18 cellular contexts compared by ENCODE assay signal in the genomic region with DNA sequence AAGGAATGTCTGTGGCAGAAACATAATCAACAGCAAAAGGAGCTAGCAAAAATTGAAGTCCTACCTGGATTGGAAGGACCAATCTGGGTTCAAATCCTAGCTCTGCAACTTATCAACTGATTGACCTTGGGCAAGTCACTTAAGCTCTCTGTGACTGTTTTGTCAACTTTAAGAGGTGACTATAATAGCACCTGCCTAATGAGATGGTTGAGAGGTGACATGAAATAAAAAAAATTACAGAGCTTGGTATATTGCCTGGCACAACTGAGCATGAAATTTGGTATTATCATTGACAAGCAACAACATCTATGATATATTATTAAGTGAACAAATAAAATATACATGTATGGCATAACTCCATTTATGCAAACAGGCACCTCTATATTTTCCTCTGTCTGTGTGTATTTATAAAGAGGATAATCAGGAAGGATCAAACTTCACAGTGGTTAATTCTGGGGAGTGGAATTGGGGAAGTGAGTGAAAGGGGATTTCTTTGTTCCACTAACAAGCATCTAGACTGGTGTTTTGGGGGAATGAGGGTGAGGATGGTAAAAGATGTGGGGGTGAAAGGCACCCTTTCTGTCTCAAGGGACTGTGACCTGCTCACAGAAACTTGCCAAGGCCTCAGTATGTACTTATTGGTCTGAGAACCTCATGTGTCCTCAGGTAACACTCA.
DNase-seq lines count a peak whose midpoint lies in the region; ATAC-seq and TF ChIP-seq lines count a peak whose summit lies in the region.
"Had no signal": no experiment of that assay in that cellular context is flagged by ENCODE, and none has a peak within 500 bp of the region (broad histone marks: within the 10 kb centered on the region; RNA-seq: fewer than 3 reads in every experiment).

No MANE protein-coding gene starts in this region.

- no peak for TF ChIP-seq POLR2A in IMR-90 (IDR thresholded peaks at IDR 0.05; ENCODE audit: low read depth, low read length)

- H3K9me1 ChIP-seq in IMR-90 (ENCODE audit: insufficient read depth, low read length): no peaks in the 10 kb centered on the region; the same call in 1 of the 2 replicates

- dilution Hi-C loops in IMR-90 (cut with HindIII; ENCODE audit: low sequenced_read_pairs, unreplicated experiment): no loop called here

- H3K27ac ChIP-seq in BLaER1 (peak overlapping the region; percentile 54), IMR-90 (ENCODE audit: insufficient read depth, low read length) (no peak overlapping the region)

- no peaks in the 10 kb centered on the region for H3K79me1 ChIP-seq in IMR-90 (ENCODE audit: low read depth in 1 of 2, low read length in 2 of 2)

- no peak overlapping the region for H4K5ac ChIP-seq in IMR-90 (ENCODE audit: low read depth, low read length)

- H3K4me1 Mint-ChIP-seq in activated B cell treated with CpG ODN at 0.5 μM for 24 hours (peaks cover 18% of the 10 kb centered on the region), naive B cell (peaks cover 15 to 23% (median 23%) of the 10 kb centered on the region in 3 donors), osteocyte (ENCODE audit: unreplicated experiment) (no peaks in the 10 kb centered on the region)

- H3K14ac ChIP-seq in IMR-90 (replicated peaks; ENCODE audit: low read depth, low read length): no peak overlapping the region; the same call in 1 of the 2 replicates

- H3K4me3 ChIP-seq in BLaER1 (no peak overlapping the region), IMR-90 (ENCODE audit: insufficient read depth, low read depth, low read length) (no peak overlapping the region)
- H3K4me3 ChIP-seq: GM23338 had no signal

- H4K20me1 ChIP-seq in BLaER1 (no peaks in the 10 kb centered on the region), IMR-90 (ENCODE audit: insufficient read depth, low read length) (no peaks in the 10 kb centered on the region)

- no peak for ATAC-seq in IMR-90 (ENCODE audit: low read depth)
- ATAC-seq in activated B cell treated with CpG ODN at 0.5 μM for 24 hours (ENCODE audit: low read depth): peak; percentile 76
- peak; percentile 78 to 87 for ATAC-seq in naive B cell (ENCODE audit: low read depth in 2 of 2)
- no peak for ATAC-seq in HG03097 (IDR thresholded peaks at IDR 0.05; ENCODE audit: low FRiP score, unreplicated experiment)
- ATAC-seq: GM23338 had no signal

- H4K8ac ChIP-seq in IMR-90 (ENCODE audit: low read depth in 2 of 2, low read length in 2 of 2): no peak overlapping the region

- no peak overlapping the region for H2AK5ac ChIP-seq in IMR-90 (ENCODE audit: low read depth, low read length)

- H2BK20ac ChIP-seq in IMR-90 (ENCODE audit: low read depth, low read length): no peak overlapping the region

- H4K91ac ChIP-seq in IMR-90 (ENCODE audit: insufficient read depth, low read depth, low read length): no peak overlapping the region

- DNase-seq in IMR-90 (no peak), activated B cell treated with CpG ODN at 0.5 μM for 24 hours (no peak), naive B cell (peak; percentile 35), osteocyte (ENCODE audit: extremely low spot score, unreplicated experiment) (no peak)
- DNase-seq in stimulated activated CD4-positive, alpha-beta T cell treated with anti-CD3 and anti-CD28 coated beads, Interleukin-2, amount 100 ng/mL, for 24 hours: no peak
- no peak for DNase-seq in activated CD4-positive, CD25-positive, alpha-beta regulatory T cell treated with anti-CD3 and anti-CD28 coated beads, Interleukin-2, amount 50 U/mL, for 72 hours
- DNase-seq: CD4-positive, alpha-beta T cell; COR-L47; DMS79; NCI-H1105 treated with DMSO at 0.1 percent for 48 hours; NCI-H2081; NCI-H2171; NCI-H345; NCI-H526; Right ventricle myocardium superior had no signal

- no peak overlapping the region for H3K23ac ChIP-seq in IMR-90 (ENCODE audit: low read depth, low read length)

- H3K27me3 Mint-ChIP-seq in activated B cell treated with CpG ODN at 0.5 μM for 24 hours: no peaks in the 10 kb centered on the region
- no peaks in the 10 kb centered on the region for H3K27me3 Mint-ChIP-seq in naive B cell
- no peaks in the 10 kb centered on the region for H3K27me3 Mint-ChIP-seq in osteocyte (ENCODE audit: unreplicated experiment)
- H3K27me3 Mint-ChIP-seq: CD4-positive, alpha-beta T cell had no signal

- H2AK9ac ChIP-seq in IMR-90 (replicated peaks; ENCODE audit: low read depth, low read length, poor library complexity): no peak overlapping the region

- no peaks in the 10 kb centered on the region for H3K36me3 ChIP-seq in BLaER1
- H3K36me3 ChIP-seq in IMR-90 (ENCODE audit: control insufficient read depth, insufficient read depth, low read length): no peaks in the 10 kb centered on the region

- TF ChIP-seq CTCF in IMR-90 (conservative IDR thresholded peaks at IDR 0.05; ENCODE audit: low read depth, low read length) (no peak), activated B cell treated with CpG ODN at 0.5 μM for 24 hours (IDR thresholded peaks at IDR 0.05) (no peak), osteocyte (IDR thresholded peaks at IDR 0.05) (no peak)

- CTCF ChIA-PET in IMR-90 (lab: Yijun Ruan, JAX) (no interaction called here), activated B cell treated with CpG ODN at 0.5 μM for 24 hours (lab: Charles Lee) (interaction anchor here (0.6 to 1.0 kb wide), 2 partner anchors 45 to 267 kb away, joined by 3 to 5 read pairs; no protein-coding TSS in a partner anchor)

- no peak overlapping the region for H2BK120ac ChIP-seq in IMR-90 (ENCODE audit: low read depth, low read length)

- intact Hi-C loops in IMR-90 (cut with micrococcal nuclease) (no loop called here), activated B cell treated with CpG ODN at 0.5 μM for 24 hours (cut with micrococcal nuclease) (loop anchor here (2.0 kb wide), 1 partner anchor 18 kb away; no protein-coding TSS in a partner anchor)

- no peak overlapping the region for H3K9ac ChIP-seq in BLaER1
- H3K9ac ChIP-seq in IMR-90 (ENCODE audit: low read depth, low read length): no peak overlapping the region

- H3K4me3 Mint-ChIP-seq in activated B cell treated with CpG ODN at 0.5 μM for 24 hours (peak overlapping the region; percentile 8), naive B cell (peak overlapping the region in 3 of 8 donors; percentile 22 to 52 (median 48)), osteocyte (ENCODE audit: unreplicated experiment) (no peak overlapping the region)
- H3K4me3 Mint-ChIP-seq: CD4-positive, alpha-beta T cell; GM23338 had no signal

- peak overlapping the region; percentile 76 for H3K4me2 ChIP-seq in BLaER1
- no peak overlapping the region for H3K4me2 ChIP-seq in IMR-90 (ENCODE audit: low read depth, low read length)
- H3K4me2 ChIP-seq: GM23338 had no signal

- no peak for TF ChIP-seq RAD21 in IMR-90 (IDR thresholded peaks at IDR 0.05; ENCODE audit: low read length)

- POLR2A ChIA-PET in IMR-90 (lab: Charles Lee; ENCODE audit: unreplicated experiment) (no interaction called here), activated B cell treated with CpG ODN at 0.5 μM for 24 hours (lab: Charles Lee) (interaction anchor here (0.6 to 1.2 kb wide), 6 partner anchors 14 to 146 kb away, joined by 3 to 9 read pairs (median 5); no protein-coding TSS in a partner anchor)

- peak overlapping the region; percentile 10 for H2AFZ ChIP-seq in IMR-90 (replicated peaks; ENCODE audit: low read length, poor library complexity)

- H3K4me1 ChIP-seq in BLaER1 (peaks cover 20% of the 10 kb centered on the region), IMR-90 (ENCODE audit: control insufficient read depth, insufficient read depth, low read length) (peaks cover 5% of the 10 kb centered on the region)

- H3K9me3 Mint-ChIP-seq in activated B cell treated with CpG ODN at 0.5 μM for 24 hours (no peaks in the 10 kb centered on the region), naive B cell (no peaks in the 10 kb centered on the region), osteocyte (ENCODE audit: unreplicated experiment) (no peaks in the 10 kb centered on the region)
- H3K9me3 Mint-ChIP-seq: CD4-positive, alpha-beta T cell; GM23338 had no signal

- no peak overlapping the region for H3K56ac ChIP-seq in IMR-90 (ENCODE audit: extremely low read depth, insufficient read depth, low read length)

- H3K4ac ChIP-seq in IMR-90 (ENCODE audit: low read depth, low read length): no peak overlapping the region

- H3K36me3 Mint-ChIP-seq in activated B cell treated with CpG ODN at 0.5 μM for 24 hours (ENCODE audit: low read depth) (no peaks in the 10 kb centered on the region), naive B cell (no peaks in the 10 kb centered on the region), osteocyte (ENCODE audit: unreplicated experiment) (no peaks in the 10 kb centered on the region)

- no TSS peak for BruUV-seq in IMR-90 (replicated peaks; lab: Mats Ljungman, UMichigan)

- H3K27ac Mint-ChIP-seq in activated B cell treated with CpG ODN at 0.5 μM for 24 hours (peak overlapping the region; percentile 14), naive B cell (peak overlapping the region in 4 of 6 donors; percentile 58 to 84 (median 65)), osteocyte (ENCODE audit: unreplicated experiment) (no peak overlapping the region)
- H3K27ac Mint-ChIP-seq: CD4-positive, alpha-beta T cell; GM23338 had no signal

- no peak overlapping the region for H3K18ac ChIP-seq in IMR-90 (ENCODE audit: low read depth, low read length)

- in situ Hi-C loops in IMR-90 (cut with MboI; ENCODE audit: low sequenced_read_pairs): no loop called here

- H2BK5ac ChIP-seq in IMR-90 (ENCODE audit: low read depth, low read length, poor library complexity, severe bottlenecking): no peak overlapping the region

- H2BK15ac ChIP-seq in IMR-90 (ENCODE audit: low read depth, low read length): no peak overlapping the region

- H3K27me3 ChIP-seq in BLaER1: no peaks in the 10 kb centered on the region
- no peaks in the 10 kb centered on the region for H3K27me3 ChIP-seq in IMR-90 (ENCODE audit: control insufficient read depth, insufficient read depth, low read length)

- H3K9me3 ChIP-seq in BLaER1 (no peaks in the 10 kb centered on the region), IMR-90 (ENCODE audit: control insufficient read depth, insufficient read depth, low read length) (no peaks in the 10 kb centered on the region)

TF ChIP-seq in IMR-90, 13 proteins besides CTCF, POLR2A, EP300 and RAD21 (continues in another document):
- no peak for TF ChIP-seq RFX5 (IDR thresholded peaks at IDR 0.05; ENCODE audit: low read depth, low read length)
- no peak for TF ChIP-seq BHLHE40 (IDR thresholded peaks at IDR 0.05; ENCODE audit: low read depth, low read length)
- TF ChIP-seq FOS (IDR thresholded peaks at IDR 0.05; ENCODE audit: low read depth, low read length): no peak
- TF ChIP-seq MAZ (IDR thresholded peaks at IDR 0.05; ENCODE audit: borderline replicate concordance, low read depth, low read length): no peak
- no peak for TF ChIP-seq CHD1 (IDR thresholded peaks at IDR 0.05; ENCODE audit: low read depth, low read length)
- no peak for TF ChIP-seq NFE2L2 (IDR thresholded peaks at IDR 0.05; ENCODE audit: low read depth, low read length)
- TF ChIP-seq CEBPB (IDR thresholded peaks at IDR 0.05; ENCODE audit: low read depth, low read length): no peak
- no peak for TF ChIP-seq RCOR1 (IDR thresholded peaks at IDR 0.05; ENCODE audit: insufficient replicate concordance, low read length)

Comparison
In these comparisons a context has a peak if more than half of its experiments do, and no peak if none do; other contexts are left out.
1. ATAC-seq: peak in activated B cell treated with CpG ODN at 0.5 μM for 24 hours (single experiment) and naive B cell (2 of 2); none in IMR-90 (single experiment) and HG03097 (single experiment).